In genomic region chr17:40355123-40355803, GRCh38 we compare ENCODE assay signal across 8 cellular contexts.
DNase-seq lines count a peak whose midpoint lies in the region; FAIRE-seq and TF ChIP-seq lines count a peak whose summit lies in the region.

No MANE protein-coding gene starts in this region.

- no peak overlapping the region for H3K4me3 ChIP-seq in astrocyte of the cerebellum (ENCODE audit: low read depth, low read length)

- no peak for FAIRE-seq in D721Med (lab: Jason Lieb, UNC)

- in situ Hi-C loops in astrocyte of the cerebellum (cut with HindIII; ENCODE audit: low sequenced_read_pairs): no loop called here

- DNase-seq in D721Med (ENCODE audit: insufficient read length, low spot score) (peak; percentile 96), HuH-7 (ENCODE audit: low spot score) (peak; percentile 95), T-helper 9 cell (peak; percentile 80), astrocyte of the cerebellum (ENCODE audit: low read depth) (no peak), iPS-NIHi7 (ENCODE audit: extremely low spot score) (peak; percentile 90), NCI-H1694 (lab: John Stamatoyannopoulos, UW) (no peak), dedifferentiated amniotic fluid mesenchymal stem cell (ENCODE audit: extremely low spot score) (no peak)
- DNase-seq in stimulated activated CD4-positive, alpha-beta T cell treated with anti-CD3 and anti-CD28 coated beads, Interleukin-1b, Interleukin-23, amount 100 ng/mL, for 1 hour (ENCODE audit: low read depth in 2 of 2): peak; percentile 63 to 83

- TF ChIP-seq CTCF in D721Med (IDR thresholded peaks at IDR 0.05; ENCODE audit: insufficient read depth, missing control alignments): peak; percentile 99
- TF ChIP-seq CTCF in astrocyte of the cerebellum (IDR thresholded peaks at IDR 0.05; ENCODE audit: low read depth, low read length, missing control alignments): peak; percentile 88

Comparison
In these comparisons a context has a peak if more than half of its experiments do, and no peak if none do; other contexts are left out.
1. DNase-seq: peak in D721Med (single experiment), HuH-7 (single experiment), T-helper 9 cell (single experiment), iPS-NIHi7 (single experiment) and stimulated activated CD4-positive, alpha-beta T cell treated with anti-CD3 and anti-CD28 coated beads, Interleukin-1b, Interleukin-23, amount 100 ng/mL, for 1 hour (2 of 2); none in astrocyte of the cerebellum (single experiment), NCI-H1694 (single experiment) and dedifferentiated amniotic fluid mesenchymal stem cell (single experiment).